Comparison of ENCODE assay signal across 7 cellular contexts in genomic region chr19:44748426-44749254, GRCh38. TPM values are rescaled to one million over a fixed set of nuclear protein-coding genes. Genes with fewer than 3 reads are reported as not detected.
A peak's percentile ranks its signal among the peaks of the same experiment; 100 is the strongest.
DNase-seq lines count a peak whose midpoint lies in the region; ATAC-seq and TF ChIP-seq lines count a peak whose summit lies in the region.

Gene BCL3 (plus strand): TSS chr19:44748708. CDS start chr19:44748791, 83 bp downstream.

- DNase-seq in T1000 (lab: John Stamatoyannopoulos, UW) = peak; percentile 60
- DNase-seq in immature natural killer cell = peak; percentile 83 to 85 (median 85)
- DNase-seq in stimulated activated CD4-positive, alpha-beta T cell treated with anti-CD3 and anti-CD28 coated beads, Interleukin-15, amount 100 ng/mL, for 24 hours = peak; percentile 79
- DNase-seq in retina = no peak

- peak within 1 kb of the TSS; percentile 7 to 95 (median 92) for H3K27ac Mint-ChIP-seq in brain
- H3K27ac Mint-ChIP-seq in immature natural killer cell = peak within 1 kb of the TSS; percentile 94 to 98 (median 97)

- H3K4me3 Mint-ChIP-seq in brain (peak within 1 kb of the TSS; percentile 79 to 95 (median 91)), immature natural killer cell (peak within 1 kb of the TSS; percentile 88 to 96 (median 88))

- H3K27me3 Mint-ChIP-seq in brain = peaks cover 91% of the 10 kb centered on the region
- H3K27me3 Mint-ChIP-seq in immature natural killer cell (ENCODE audit: low read depth in 3 of 3) = peaks cover 14 to 37% (median 15%) of the 10 kb centered on the region in 3 donors

- H3K36me3 Mint-ChIP-seq in brain (no peaks in the 10 kb centered on the region), immature natural killer cell (peaks cover 4 to 17% (median 12%) of the 10 kb centered on the region in 3 donors)

- H3K4me1 Mint-ChIP-seq in brain (peaks cover 40% of the 10 kb centered on the region), immature natural killer cell (peaks cover 58 to 66% of the 10 kb centered on the region in 2 donors)

- ATAC-seq in GM18520 (IDR thresholded peaks at IDR 0.05; ENCODE audit: unreplicated experiment) (peak; percentile 34), HG03159 (IDR thresholded peaks at IDR 0.05; ENCODE audit: unreplicated experiment) (peak; percentile 33)

- H3K9me3 Mint-ChIP-seq in brain = peaks cover 0 to 7% (median 0%) of the 10 kb centered on the region in 5 experiments
- H3K9me3 Mint-ChIP-seq in immature natural killer cell = no peaks in the 10 kb centered on the region

- no peak for TF ChIP-seq CTCF in brain (conservative IDR thresholded peaks at IDR 0.05)

RNA-seq across cellular contexts. Expression of gene BCL3, which starts in this region (rescaled TPM):
- polyA plus RNA-seq in brain (ENCODE audit: insufficient read depth, low read depth, low replicate concordance) (4.7 TPM), immature natural killer cell (10 to 100 TPM in 2 of 3 donors, 1 to 10 TPM in 1; 5.6 to 10.2 (median 10.2) TPM)
